Comparison of ENCODE assay signal across 19 cellular contexts in genomic region chr2:197870137-197870536, GRCh38.
DNase-seq lines count a peak whose midpoint lies in the region; ATAC-seq and TF ChIP-seq lines count a peak whose summit lies in the region.
"Had no signal": no experiment of that assay in that cellular context is flagged by ENCODE, and none has a peak within 500 bp of the region (broad histone marks: within the 10 kb centered on the region; RNA-seq: fewer than 3 reads in every experiment).

No MANE protein-coding gene starts in this region.

- H3K4me1 Mint-ChIP-seq in activated CD4-positive, alpha-beta T cell treated with anti-CD3 and anti-CD28 coated beads for 36 hours, result peaks cover 68% of the 10 kb centered on the region
- H3K4me1 Mint-ChIP-seq: B cell had no signal

- TF ChIP-seq CTCF in DND-41 (IDR thresholded peaks at IDR 0.05; ENCODE audit: borderline replicate concordance, extremely low read depth, low read length, poor library complexity, severe bottlenecking), result no peak
- TF ChIP-seq CTCF in neutrophil (IDR thresholded peaks at IDR 0.05), result no peak

- CTCF ChIA-PET in activated CD4-positive, alpha-beta T cell treated with anti-CD3 and anti-CD28 coated beads for 36 hours (lab: Charles Lee), result interaction anchor here (0.5 to 1.2 kb wide), 4 partner anchors 17 to 216 kb away, joined by 3 to 5 read pairs (median 3); no protein-coding TSS in a partner anchor

- POLR2A ChIA-PET in activated CD4-positive, alpha-beta T cell treated with anti-CD3 and anti-CD28 coated beads for 36 hours (lab: Charles Lee), result interaction anchor here (0.7 to 0.9 kb wide), 4 partner anchors 19 to 222 kb away, joined by 3 to 4 read pairs (median 3); no protein-coding TSS in a partner anchor

- H3K27me3 ChIP-seq in DND-41 (ENCODE audit: insufficient read depth, low read length, poor library complexity), result no peaks in the 10 kb centered on the region
- H3K27me3 ChIP-seq in neutrophil, result no peaks in the 10 kb centered on the region
- H3K27me3 ChIP-seq: body of pancreas, tibial nerve had no signal

- H3K27ac Mint-ChIP-seq in activated CD4-positive, alpha-beta T cell treated with anti-CD3 and anti-CD28 coated beads for 36 hours, result peak overlapping the region; percentile 94
- peak overlapping the region; percentile 90 to 93 for H3K27ac Mint-ChIP-seq in activated naive CD4-positive, alpha-beta T cell treated with anti-CD3 and anti-CD28 coated beads, Interleukin-2, amount 50 U/mL, for 72 hours
- H3K27ac Mint-ChIP-seq: B cell had no signal

- H3K27me3 Mint-ChIP-seq in activated CD4-positive, alpha-beta T cell treated with anti-CD3 and anti-CD28 coated beads for 36 hours, result no peaks in the 10 kb centered on the region

- H4K20me1 ChIP-seq in DND-41 (ENCODE audit: insufficient read depth, low read length), result peaks cover 17% of the 10 kb centered on the region; the same call in 1 of the 2 replicates

- H3K4me2 ChIP-seq in DND-41 (ENCODE audit: insufficient read depth, low read length), result peak overlapping the region; percentile 66

- H3K4me3 Mint-ChIP-seq in activated CD4-positive, alpha-beta T cell treated with anti-CD3 and anti-CD28 coated beads for 36 hours, result peak overlapping the region; percentile 72
- H3K4me3 Mint-ChIP-seq: B cell had no signal

- DNase-seq in activated CD4-positive, alpha-beta T cell treated with anti-CD3 and anti-CD28 coated beads for 36 hours, result no peak
- no peak for DNase-seq in activated CD4-positive, alpha-beta T cell treated with anti-CD3 and anti-CD28 coated beads, Interleukin-2, amount 50 U/mL, for 48 hours
- DNase-seq in DND-41 (no peak), globus pallidus (ENCODE audit: low spot score) (no peak), DMS79 (lab: John Stamatoyannopoulos, UW) (no peak)
- DNase-seq in activated naive CD4-positive, alpha-beta T cell treated with anti-CD3 and anti-CD28 coated beads, Interleukin-2, amount 50 U/mL, for 72 hours (ENCODE audit: low spot score in 2 of 2), result no peak
- DNase-seq in stimulated activated CD4-positive, alpha-beta T cell treated with anti-CD3 and anti-CD28 coated beads, Interleukin-2, amount 100 ng/mL, for 24 hours, result no peak
- DNase-seq: activated CD4-positive, CD25-positive, alpha-beta regulatory T cell treated with anti-CD3 and anti-CD28 coated beads, Interleukin-2, amount 50 U/mL, for 72 hours; body of pancreas; NCI-H1092; NCI-H1930; NCI-H774; small intestine; stimulated activated CD4-positive, alpha-beta T cell treated with anti-CD3 and anti-CD28 coated beads, Interleukin-2, amount 100 ng/mL, for 48 hours had no signal

- intact Hi-C loops in activated CD4-positive, alpha-beta T cell treated with anti-CD3 and anti-CD28 coated beads for 36 hours (cut with DNase I, micrococcal nuclease), result loop anchor here in 1 of 2 experiments (1.0 kb wide), 1 partner anchor 18 kb away; no protein-coding TSS in a partner anchor

- H3K27ac ChIP-seq in DND-41 (ENCODE audit: low read length), result peak overlapping the region; percentile 65
- peak overlapping the region; percentile 35 for H3K27ac ChIP-seq in neutrophil
- H3K27ac ChIP-seq: body of pancreas, tibial nerve had no signal

- 0 out of 2 replicates have a peak overlapping the region, but pooled peaks have one; percentile 9 for H3K9ac ChIP-seq in DND-41 (ENCODE audit: low read depth, low read length)

- H3K36me3 ChIP-seq in DND-41 (ENCODE audit: insufficient read depth, low read length), result no peaks in the 10 kb centered on the region
- H3K36me3 ChIP-seq in neutrophil, result no peaks in the 10 kb centered on the region
- H3K36me3 ChIP-seq: tibial nerve had no signal

- no peaks in the 10 kb centered on the region for H3K79me2 ChIP-seq in DND-41 (ENCODE audit: insufficient read depth, low read length)

- no peaks in the 10 kb centered on the region for H3K36me3 Mint-ChIP-seq in activated CD4-positive, alpha-beta T cell treated with anti-CD3 and anti-CD28 coated beads for 36 hours (ENCODE audit: low read depth)
- H3K36me3 Mint-ChIP-seq in activated naive CD4-positive, alpha-beta T cell treated with anti-CD3 and anti-CD28 coated beads, Interleukin-2, amount 50 U/mL, for 72 hours, result peaks cover 0 to 4% of the 10 kb centered on the region in 2 donors

- no peaks in the 10 kb centered on the region for H3K9me3 Mint-ChIP-seq in activated CD4-positive, alpha-beta T cell treated with anti-CD3 and anti-CD28 coated beads for 36 hours (ENCODE audit: low read depth)
- H3K9me3 Mint-ChIP-seq in activated naive CD4-positive, alpha-beta T cell treated with anti-CD3 and anti-CD28 coated beads, Interleukin-2, amount 50 U/mL, for 72 hours, result no peaks in the 10 kb centered on the region

- H3K4me1 ChIP-seq in DND-41 (ENCODE audit: insufficient read depth, low read length), result peaks cover 36% of the 10 kb centered on the region
- H3K4me1 ChIP-seq in neutrophil (ENCODE audit: control insufficient read depth in 1 of 2, insufficient read depth in 1 of 2, low read depth in 1 of 2, low read length in 1 of 2), result peaks cover 6 to 14% of the 10 kb centered on the region in 2 experiments
- H3K4me1 ChIP-seq: tibial nerve had no signal

- H3K9me3 ChIP-seq in DND-41 (ENCODE audit: insufficient read depth, low read length, severe bottlenecking) (no peaks in the 10 kb centered on the region), neutrophil (no peaks in the 10 kb centered on the region)
- H3K9me3 ChIP-seq: body of pancreas, tibial nerve had no signal

- peak overlapping the region; percentile 22; the same call in 1 of the 2 replicates for H2AFZ ChIP-seq in DND-41 (ENCODE audit: low read depth, low read length)

- ATAC-seq in activated CD4-positive, alpha-beta T cell treated with anti-CD3 and anti-CD28 coated beads for 36 hours, result no peak
- ATAC-seq in DND-41 (ENCODE audit: insufficient read depth, low read depth), result peak; percentile 34; the same call in 2 of the 3 replicates
- ATAC-seq in activated naive CD4-positive, alpha-beta T cell treated with anti-CD3 and anti-CD28 coated beads, Interleukin-2, amount 50 U/mL, for 72 hours, result peak; percentile 38 to 39
- ATAC-seq: body of pancreas, esophagus mucosa had no signal

- H3K4me3 ChIP-seq in DND-41 (ENCODE audit: low read depth in 1 of 2, low read length in 2 of 2) (peak overlapping the region in 1 of 2 experiments; percentile 44; a peak in 2 of 4 replicates), neutrophil (ENCODE audit: low read depth in 1 of 2, low read length in 1 of 2) (no peak overlapping the region)
- H3K4me3 ChIP-seq: body of pancreas, lung, tibial nerve had no signal
